ENCODE assay signal across 1 cellular context in the genomic region with DNA sequence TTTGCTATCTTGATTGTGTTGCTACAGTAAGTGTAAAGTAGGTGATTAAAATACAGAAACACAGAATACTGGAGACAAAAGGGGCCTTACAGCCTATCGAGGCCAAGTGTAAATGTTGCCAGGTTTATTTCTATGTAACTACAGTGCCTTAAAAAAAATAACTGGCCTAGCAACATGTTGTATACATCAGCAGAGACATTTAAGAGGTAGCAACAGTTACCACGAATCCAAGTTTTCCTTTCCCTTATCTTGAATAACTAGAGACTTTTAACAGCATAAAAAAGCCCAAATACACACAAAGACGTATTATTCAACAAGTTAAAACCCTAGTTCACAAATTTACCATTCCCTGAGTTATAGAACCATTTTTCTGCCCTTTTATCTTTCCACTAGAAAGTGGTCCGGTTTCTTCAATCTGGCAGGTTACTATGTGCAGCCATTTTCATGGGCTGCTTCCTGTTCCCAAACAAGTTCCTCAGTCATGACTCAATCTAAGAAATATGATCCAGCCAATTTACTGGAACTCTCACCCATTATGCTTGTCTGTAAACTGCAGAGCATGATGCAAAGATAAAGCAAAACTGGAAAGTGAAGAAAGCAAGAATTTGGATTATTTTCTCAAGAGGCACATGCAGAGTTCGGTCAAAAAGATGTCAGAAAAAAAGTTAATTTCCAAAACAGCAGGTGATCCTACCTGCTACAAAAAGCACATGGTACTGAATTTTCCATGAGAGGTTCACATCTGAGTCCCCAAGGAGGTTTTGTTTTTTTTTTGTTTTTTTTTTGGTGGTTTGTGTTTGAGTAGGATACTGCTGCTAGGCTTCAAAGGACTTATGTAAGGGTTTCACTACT.
TF ChIP-seq lines count a peak whose summit lies in the region.

No MANE protein-coding gene starts in this region.

TF ChIP-seq in K562, 482 proteins besides CTCF, POLR2A, EP300 and RAD21 (continued from another document and continues in another):
- TF ChIP-seq ZNF780A (CRISPR knock-in tag; IDR thresholded peaks at IDR 0.05) (no peak), PRMT5 (CRISPR knock-in tag; IDR thresholded peaks at IDR 0.05) (no peak), ETS2 (tag; IDR thresholded peaks at IDR 0.05; ENCODE audit: borderline replicate concordance, poor library complexity, severe bottlenecking) (no peak), FOXJ3 (CRISPR knock-in tag; IDR thresholded peaks at IDR 0.05) (no peak; the same call in 1 of the 2 replicates), L3MBTL2 (IDR thresholded peaks at IDR 0.05) (peak; percentile 87), EZH2 (IDR thresholded peaks at IDR 0.05; ENCODE audit: borderline replicate concordance, low read depth, low read length) (no peak), RB1 (IDR thresholded peaks at IDR 0.05; ENCODE audit: low read depth) (no peak), PHB2 (IDR thresholded peaks at IDR 0.05; ENCODE audit: low read depth) (0 out of 2 replicates have a peak, but pooled peaks have one; percentile 7), NEUROD1 (IDR thresholded peaks at IDR 0.05; ENCODE audit: borderline replicate concordance, low read depth, low read length, partially characterized antibody) (no peak), MIER1 (IDR thresholded peaks at IDR 0.05; ENCODE audit: low read depth) (no peak), ZNF431 (CRISPR knock-in tag; IDR thresholded peaks at IDR 0.05) (no peak), KLF6 (CRISPR knock-in tag; IDR thresholded peaks at IDR 0.05; ENCODE audit: borderline replicate concordance) (peak; percentile 70; the same call in 1 of the 2 replicates), CBFA2T2 (conservative IDR thresholded peaks at IDR 0.05) (no peak), SMARCC2 (IDR thresholded peaks at IDR 0.05; ENCODE audit: low read depth) (peak; percentile 81), HNRNPH1 (optimal IDR thresholded peaks at IDR 0.05; ENCODE audit: low read depth, low read length) (no peak), ZNF766 (CRISPR knock-in tag; conservative IDR thresholded peaks at IDR 0.05) (no peak; the same call in 1 of the 2 replicates), ELF4 (CRISPR knock-in tag; IDR thresholded peaks at IDR 0.05) (no peak), NFRKB (IDR thresholded peaks at IDR 0.05; ENCODE audit: low read depth) (peak; percentile 83), HDAC3 (IDR thresholded peaks at IDR 0.05; ENCODE audit: borderline replicate concordance, partially characterized antibody) (peak; percentile 53), HDAC6 (IDR thresholded peaks at IDR 0.05; ENCODE audit: low read depth, low read length) (no peak), DMBX1 (CRISPR knock-in tag; IDR thresholded peaks at IDR 0.05; ENCODE audit: borderline replicate concordance) (peak; percentile 60; the same call in 1 of the 2 replicates), MAFK (IDR thresholded peaks at IDR 0.05; ENCODE audit: low read length) (peak; percentile 17; the same call in 1 of the 2 replicates), CHD1 (IDR thresholded peaks at IDR 0.05; ENCODE audit: low read length) (no peak), ZBTB1 (CRISPR knock-in tag; IDR thresholded peaks at IDR 0.05; ENCODE audit: borderline replicate concordance, low read depth) (no peak), SMAD1 (IDR thresholded peaks at IDR 0.05; ENCODE audit: low read depth, low read length, partially characterized antibody) (no peak), ZNF57 (CRISPR knock-in tag; IDR thresholded peaks at IDR 0.05) (no peak), HDAC1 (IDR thresholded peaks at IDR 0.05) (peak in 1 of 2 experiments; percentile 80; a peak in 2 of 4 replicates), PURB (CRISPR knock-in tag; IDR thresholded peaks at IDR 0.05; ENCODE audit: low read depth) (no peak), KDM5B (IDR thresholded peaks at IDR 0.05; ENCODE audit: insufficient replicate concordance, low read depth, low read length) (no peak)
- TF ChIP-seq, protein P1, sequence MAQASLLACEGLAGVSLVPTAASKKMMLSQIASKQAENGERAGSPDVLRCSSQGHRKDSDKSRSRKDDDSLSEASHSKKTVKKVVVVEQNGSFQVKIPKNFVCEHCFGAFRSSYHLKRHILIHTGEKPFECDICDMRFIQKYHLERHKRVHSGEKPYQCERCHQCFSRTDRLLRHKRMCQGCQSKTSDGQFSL (CRISPR knock-in tag; IDR thresholded peaks at IDR 0.05), result no peak
- TF ChIP-seq, protein P1 (tag; IDR thresholded peaks at IDR 0.05), result no peak
- TF ChIP-seq, protein P2, sequence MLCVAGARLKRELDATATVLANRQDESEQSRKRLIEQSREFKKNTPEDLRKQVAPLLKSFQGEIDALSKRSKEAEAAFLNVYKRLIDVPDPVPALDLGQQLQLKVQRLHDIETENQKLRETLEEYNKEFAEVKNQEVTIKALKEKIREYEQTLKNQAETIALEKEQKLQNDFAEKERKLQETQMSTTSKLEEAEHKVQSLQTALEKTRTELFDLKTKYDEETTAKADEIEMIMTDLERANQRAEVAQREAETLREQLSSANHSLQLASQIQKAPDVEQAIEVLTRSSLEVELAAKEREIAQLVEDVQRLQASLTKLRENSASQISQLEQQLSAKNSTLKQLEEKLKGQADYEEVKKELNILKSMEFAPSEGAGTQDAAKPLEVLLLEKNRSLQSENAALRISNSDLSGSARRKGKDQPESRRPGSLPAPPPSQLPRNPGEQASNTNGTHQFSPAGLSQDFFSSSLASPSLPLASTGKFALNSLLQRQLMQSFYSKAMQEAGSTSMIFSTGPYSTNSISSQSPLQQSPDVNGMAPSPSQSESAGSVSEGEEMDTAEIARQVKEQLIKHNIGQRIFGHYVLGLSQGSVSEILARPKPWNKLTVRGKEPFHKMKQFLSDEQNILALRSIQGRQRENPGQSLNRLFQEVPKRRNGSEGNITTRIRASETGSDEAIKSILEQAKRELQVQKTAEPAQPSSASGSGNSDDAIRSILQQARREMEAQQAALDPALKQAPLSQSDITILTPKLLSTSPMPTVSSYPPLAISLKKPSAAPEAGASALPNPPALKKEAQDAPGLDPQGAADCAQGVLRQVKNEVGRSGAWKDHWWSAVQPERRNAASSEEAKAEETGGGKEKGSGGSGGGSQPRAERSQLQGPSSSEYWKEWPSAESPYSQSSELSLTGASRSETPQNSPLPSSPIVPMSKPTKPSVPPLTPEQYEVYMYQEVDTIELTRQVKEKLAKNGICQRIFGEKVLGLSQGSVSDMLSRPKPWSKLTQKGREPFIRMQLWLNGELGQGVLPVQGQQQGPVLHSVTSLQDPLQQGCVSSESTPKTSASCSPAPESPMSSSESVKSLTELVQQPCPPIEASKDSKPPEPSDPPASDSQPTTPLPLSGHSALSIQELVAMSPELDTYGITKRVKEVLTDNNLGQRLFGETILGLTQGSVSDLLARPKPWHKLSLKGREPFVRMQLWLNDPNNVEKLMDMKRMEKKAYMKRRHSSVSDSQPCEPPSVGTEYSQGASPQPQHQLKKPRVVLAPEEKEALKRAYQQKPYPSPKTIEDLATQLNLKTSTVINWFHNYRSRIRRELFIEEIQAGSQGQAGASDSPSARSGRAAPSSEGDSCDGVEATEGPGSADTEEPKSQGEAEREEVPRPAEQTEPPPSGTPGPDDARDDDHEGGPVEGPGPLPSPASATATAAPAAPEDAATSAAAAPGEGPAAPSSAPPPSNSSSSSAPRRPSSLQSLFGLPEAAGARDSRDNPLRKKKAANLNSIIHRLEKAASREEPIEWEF (CRISPR knock-in tag; IDR thresholded peaks at IDR 0.05), result no peak
- TF ChIP-seq, protein P3, sequence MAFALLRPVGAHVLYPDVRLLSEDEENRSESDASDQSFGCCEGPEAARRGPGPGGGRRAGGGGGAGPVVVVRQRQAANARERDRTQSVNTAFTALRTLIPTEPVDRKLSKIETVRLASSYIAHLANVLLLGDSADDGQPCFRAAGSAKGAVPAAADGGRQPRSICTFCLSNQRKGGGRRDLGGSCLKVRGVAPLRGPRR (CRISPR knock-in tag; IDR thresholded peaks at IDR 0.05), result no peak
- TF ChIP-seq, protein P4, sequence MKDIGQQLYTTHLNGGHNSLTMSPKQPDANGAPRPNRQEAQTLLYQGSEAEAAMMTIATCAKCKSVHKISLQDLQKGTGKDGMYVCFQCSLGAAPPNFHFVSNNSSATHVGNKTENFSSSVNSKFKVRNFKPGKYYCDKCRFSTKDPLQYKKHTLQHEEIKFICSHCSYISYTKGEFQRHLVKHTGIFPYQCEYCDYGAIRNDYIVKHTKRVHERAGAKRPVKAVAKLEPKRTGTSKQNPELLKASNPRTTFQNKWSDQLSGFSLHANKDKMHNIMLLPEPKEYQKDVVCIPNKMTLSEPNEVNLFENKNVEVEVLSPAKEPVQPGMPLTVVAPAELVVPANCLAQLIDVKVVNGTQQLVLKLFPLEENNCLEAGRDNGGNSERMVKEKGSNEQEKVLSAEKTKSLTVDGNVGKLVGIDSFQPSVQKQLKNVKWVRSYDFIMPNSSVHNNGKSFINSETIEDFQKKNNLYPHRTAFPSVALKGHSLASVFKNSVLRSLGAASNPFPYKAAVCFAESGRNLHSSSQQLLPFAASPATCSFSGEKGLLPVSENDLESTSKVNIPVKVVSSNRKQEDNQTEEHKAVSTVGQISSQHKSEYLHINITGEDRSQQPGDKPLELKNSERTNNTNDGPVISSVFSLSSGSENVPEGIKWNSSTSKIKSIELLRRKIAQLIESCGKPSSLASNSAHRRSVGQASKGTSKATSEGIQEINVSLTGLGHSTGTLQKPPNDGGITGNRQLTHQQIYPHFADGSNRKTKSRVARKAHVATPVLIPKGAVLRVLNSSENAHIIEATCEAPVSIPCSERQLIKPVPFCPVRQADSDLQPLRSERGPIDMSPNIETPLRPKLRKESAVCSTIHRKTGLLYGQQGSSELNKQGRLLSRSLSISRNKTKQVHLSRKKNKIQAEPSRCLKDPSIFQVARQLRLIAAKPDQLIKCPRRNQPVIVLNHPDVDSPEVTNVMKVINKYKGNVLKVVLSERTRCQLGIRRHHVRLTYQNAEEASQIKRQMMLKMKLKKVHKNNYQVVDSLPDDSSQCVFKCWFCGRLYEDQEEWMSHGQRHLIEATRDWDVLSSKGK (CRISPR knock-in tag; IDR thresholded peaks at IDR 0.05), result no peak
- TF ChIP-seq, protein P5, sequence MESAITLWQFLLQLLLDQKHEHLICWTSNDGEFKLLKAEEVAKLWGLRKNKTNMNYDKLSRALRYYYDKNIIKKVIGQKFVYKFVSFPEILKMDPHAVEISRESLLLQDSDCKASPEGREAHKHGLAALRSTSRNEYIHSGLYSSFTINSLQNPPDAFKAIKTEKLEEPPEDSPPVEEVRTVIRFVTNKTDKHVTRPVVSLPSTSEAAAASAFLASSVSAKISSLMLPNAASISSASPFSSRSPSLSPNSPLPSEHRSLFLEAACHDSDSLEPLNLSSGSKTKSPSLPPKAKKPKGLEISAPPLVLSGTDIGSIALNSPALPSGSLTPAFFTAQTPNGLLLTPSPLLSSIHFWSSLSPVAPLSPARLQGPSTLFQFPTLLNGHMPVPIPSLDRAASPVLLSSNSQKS (CRISPR knock-in tag; IDR thresholded peaks at IDR 0.05), result no peak
- TF ChIP-seq, protein P6, sequence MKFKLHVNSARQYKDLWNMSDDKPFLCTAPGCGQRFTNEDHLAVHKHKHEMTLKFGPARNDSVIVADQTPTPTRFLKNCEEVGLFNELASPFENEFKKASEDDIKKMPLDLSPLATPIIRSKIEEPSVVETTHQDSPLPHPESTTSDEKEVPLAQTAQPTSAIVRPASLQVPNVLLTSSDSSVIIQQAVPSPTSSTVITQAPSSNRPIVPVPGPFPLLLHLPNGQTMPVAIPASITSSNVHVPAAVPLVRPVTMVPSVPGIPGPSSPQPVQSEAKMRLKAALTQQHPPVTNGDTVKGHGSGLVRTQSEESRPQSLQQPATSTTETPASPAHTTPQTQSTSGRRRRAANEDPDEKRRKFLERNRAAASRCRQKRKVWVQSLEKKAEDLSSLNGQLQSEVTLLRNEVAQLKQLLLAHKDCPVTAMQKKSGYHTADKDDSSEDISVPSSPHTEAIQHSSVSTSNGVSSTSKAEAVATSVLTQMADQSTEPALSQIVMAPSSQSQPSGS (CRISPR knock-in tag; IDR thresholded peaks at IDR 0.05), result no peak
- TF ChIP-seq, protein P7, sequence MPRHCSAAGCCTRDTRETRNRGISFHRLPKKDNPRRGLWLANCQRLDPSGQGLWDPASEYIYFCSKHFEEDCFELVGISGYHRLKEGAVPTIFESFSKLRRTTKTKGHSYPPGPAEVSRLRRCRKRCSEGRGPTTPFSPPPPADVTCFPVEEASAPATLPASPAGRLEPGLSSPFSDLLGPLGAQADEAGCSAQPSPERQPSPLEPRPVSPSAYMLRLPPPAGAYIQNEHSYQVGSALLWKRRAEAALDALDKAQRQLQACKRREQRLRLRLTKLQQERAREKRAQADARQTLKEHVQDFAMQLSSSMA (CRISPR knock-in tag; IDR thresholded peaks at IDR 0.05), result no peak
- TF ChIP-seq, protein P8, sequence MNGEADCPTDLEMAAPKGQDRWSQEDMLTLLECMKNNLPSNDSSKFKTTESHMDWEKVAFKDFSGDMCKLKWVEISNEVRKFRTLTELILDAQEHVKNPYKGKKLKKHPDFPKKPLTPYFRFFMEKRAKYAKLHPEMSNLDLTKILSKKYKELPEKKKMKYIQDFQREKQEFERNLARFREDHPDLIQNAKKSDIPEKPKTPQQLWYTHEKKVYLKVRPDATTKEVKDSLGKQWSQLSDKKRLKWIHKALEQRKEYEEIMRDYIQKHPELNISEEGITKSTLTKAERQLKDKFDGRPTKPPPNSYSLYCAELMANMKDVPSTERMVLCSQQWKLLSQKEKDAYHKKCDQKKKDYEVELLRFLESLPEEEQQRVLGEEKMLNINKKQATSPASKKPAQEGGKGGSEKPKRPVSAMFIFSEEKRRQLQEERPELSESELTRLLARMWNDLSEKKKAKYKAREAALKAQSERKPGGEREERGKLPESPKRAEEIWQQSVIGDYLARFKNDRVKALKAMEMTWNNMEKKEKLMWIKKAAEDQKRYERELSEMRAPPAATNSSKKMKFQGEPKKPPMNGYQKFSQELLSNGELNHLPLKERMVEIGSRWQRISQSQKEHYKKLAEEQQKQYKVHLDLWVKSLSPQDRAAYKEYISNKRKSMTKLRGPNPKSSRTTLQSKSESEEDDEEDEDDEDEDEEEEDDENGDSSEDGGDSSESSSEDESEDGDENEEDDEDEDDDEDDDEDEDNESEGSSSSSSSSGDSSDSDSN (IDR thresholded peaks at IDR 0.05; ENCODE audit: borderline replicate concordance in 1 of 2, low read depth in 2 of 2, low read length in 2 of 2), result no peak
- TF ChIP-seq, protein P9, sequence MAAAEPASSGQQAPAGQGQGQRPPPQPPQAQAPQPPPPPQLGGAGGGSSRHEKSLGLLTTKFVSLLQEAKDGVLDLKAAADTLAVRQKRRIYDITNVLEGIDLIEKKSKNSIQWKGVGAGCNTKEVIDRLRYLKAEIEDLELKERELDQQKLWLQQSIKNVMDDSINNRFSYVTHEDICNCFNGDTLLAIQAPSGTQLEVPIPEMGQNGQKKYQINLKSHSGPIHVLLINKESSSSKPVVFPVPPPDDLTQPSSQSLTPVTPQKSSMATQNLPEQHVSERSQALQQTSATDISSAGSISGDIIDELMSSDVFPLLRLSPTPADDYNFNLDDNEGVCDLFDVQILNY (CRISPR knock-in tag; IDR thresholded peaks at IDR 0.05), result no peak
- TF ChIP-seq, protein P10, sequence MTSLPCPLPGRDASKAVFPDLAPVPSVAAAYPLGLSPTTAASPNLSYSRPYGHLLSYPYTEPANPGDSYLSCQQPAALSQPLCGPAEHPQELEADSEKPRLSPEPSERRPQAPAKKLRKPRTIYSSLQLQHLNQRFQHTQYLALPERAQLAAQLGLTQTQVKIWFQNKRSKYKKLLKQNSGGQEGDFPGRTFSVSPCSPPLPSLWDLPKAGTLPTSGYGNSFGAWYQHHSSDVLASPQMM (CRISPR knock-in tag; IDR thresholded peaks at IDR 0.05), result no peak
